ENCODE assay signal across 8 cellular contexts in genomic region chr10:48390933-48391845, GRCh38.
DNase-seq lines count a peak whose midpoint lies in the region; ATAC-seq and TF ChIP-seq lines count a peak whose summit lies in the region.

No MANE protein-coding gene starts in this region.

- ATAC-seq in omental fat pad (ENCODE audit: low FRiP score) = no peak

- H3K27ac ChIP-seq in RWPE1 (no peak overlapping the region), esophagus squamous epithelium (no peak overlapping the region)

- 80 to 83% methylated on average over 4 of the region's 4 CpGs for WGBS in esophagus squamous epithelium, 2 donors

- intact Hi-C loops in esophagus squamous epithelium (cut with DNase I) = no loop called here

- CTCF ChIA-PET in RWPE1 (lab: Yijun Ruan, JAX) = interaction anchor here (0.5 to 1.1 kb wide), 4 partner anchors 12 to 1093 kb away, joined by 3 to 6 read pairs (median 4); no protein-coding TSS in a partner anchor

- peaks cover 0 to 27% (median 5%) of the 10 kb centered on the region in 3 donors for H3K4me1 ChIP-seq in esophagus squamous epithelium

- DNase-seq in GM12864 (ENCODE audit: low read depth) (peak; percentile 8), H4 (ENCODE audit: low spot score) (peak; percentile 21), RWPE1 (ENCODE audit: low spot score) (peak; percentile 11), iris pigment epithelial cell (ENCODE audit: low read depth) (peak; percentile 81), omental fat pad (ENCODE audit: low spot score) (no peak), SHP77 treated with DMSO at 0.1 percent for 48 hours (lab: John Stamatoyannopoulos, UW) (no peak), esophagus squamous epithelium (lab: John Stamatoyannopoulos, UW) (no peak), hippocampal formation (lab: John Stamatoyannopoulos, UW) (no peak)

- TF ChIP-seq CTCF in GM12864 (IDR thresholded peaks at IDR 0.05; ENCODE audit: low read depth, low read length, missing control alignments) (no peak), RWPE1 (conservative IDR thresholded peaks at IDR 0.05; ENCODE audit: low read depth) (no peak), omental fat pad (IDR thresholded peaks at IDR 0.05) (no peak), esophagus squamous epithelium (IDR thresholded peaks at IDR 0.05) (no peak)

- H3K4me3 ChIP-seq in GM12864 (ENCODE audit: low read depth, low read length) (no peak overlapping the region), esophagus squamous epithelium (no peak overlapping the region)

- TF ChIP-seq POLR2A in esophagus squamous epithelium (IDR thresholded peaks at IDR 0.05) = no peak

- no peaks in the 10 kb centered on the region for H3K36me3 ChIP-seq in esophagus squamous epithelium

- POLR2A ChIA-PET in RWPE1 (lab: Yijun Ruan, JAX; ENCODE audit: low non-redundant PET) = no interaction called here

- no peaks in the 10 kb centered on the region for H3K27me3 ChIP-seq in esophagus squamous epithelium

- H3K9me3 ChIP-seq in esophagus squamous epithelium = no peaks in the 10 kb centered on the region

Comparison
In these comparisons a context has a peak if more than half of its experiments do, and no peak if none do; other contexts are left out.
1. DNase-seq: peak in GM12864 (single experiment), H4 (single experiment), RWPE1 (single experiment) and iris pigment epithelial cell (single experiment); none in omental fat pad (single experiment), SHP77 treated with DMSO at 0.1 percent for 48 hours (single experiment), esophagus squamous epithelium (single experiment) and hippocampal formation (0 of 2).